In the genomic region with DNA sequence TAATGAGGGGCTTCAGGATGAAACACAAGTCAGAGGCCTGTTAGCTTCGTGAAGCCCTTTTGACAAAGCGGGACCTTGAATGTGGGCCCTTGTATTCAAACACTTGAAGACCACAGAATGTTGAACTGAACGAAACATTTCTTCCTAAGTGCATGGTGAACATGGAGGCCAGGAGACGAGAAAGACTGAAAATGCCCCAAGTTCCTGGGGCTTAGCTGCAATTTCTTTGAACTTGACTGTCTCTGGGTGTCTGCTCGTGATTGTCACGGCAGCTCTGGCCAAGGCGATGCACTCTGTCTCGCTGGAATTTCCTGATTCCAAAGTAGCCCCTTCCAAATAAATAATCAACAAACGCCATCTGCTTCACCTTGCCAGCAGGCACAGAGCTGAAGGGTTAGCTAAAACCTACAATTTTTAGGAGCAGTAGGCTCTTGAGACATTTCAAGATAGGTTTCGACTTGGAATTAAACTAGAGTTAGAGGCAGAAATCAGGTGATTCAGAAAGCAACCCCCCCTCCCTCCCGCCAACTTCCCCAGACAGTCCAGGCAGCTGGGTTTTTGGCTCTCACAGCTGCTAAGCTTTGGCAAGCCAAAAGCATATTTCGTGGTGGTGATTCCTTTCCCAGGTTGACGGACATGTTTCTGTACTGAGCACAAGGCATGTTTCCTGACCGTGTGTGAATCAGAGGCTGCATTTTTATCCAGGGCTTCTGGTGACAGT, we compare ENCODE assay signal across 8 cellular contexts. TPM values are rescaled to one million over a fixed set of nuclear protein-coding genes. Genes with fewer than 3 reads are reported as not detected.
DNase-seq lines count a peak whose midpoint lies in the region; ATAC-seq, FAIRE-seq and TF ChIP-seq lines count a peak whose summit lies in the region.

No MANE protein-coding gene starts in this region.

- intact Hi-C loops in pancreas (cut with DNase I), result no loop called here

- H3K4me1 ChIP-seq in pancreas, result peaks cover 57 to 88% (median 77%) of the 10 kb centered on the region in 3 donors

- TF ChIP-seq CTCF in AG04450 (IDR thresholded peaks at IDR 0.05; ENCODE audit: low read depth, low read length) (no peak), HL-60 (IDR thresholded peaks at IDR 0.05; ENCODE audit: insufficient read depth, low read length) (no peak), VCaP (conservative IDR thresholded peaks at IDR 0.05) (no peak), fibroblast of villous mesenchyme (IDR thresholded peaks at IDR 0.05; ENCODE audit: insufficient read depth, low read depth, low read length) (no peak), pancreas (IDR thresholded peaks at IDR 0.05) (no peak)

- H3K4me3 ChIP-seq in AG04450 (ENCODE audit: low read depth, low read length), result peak overlapping the region; percentile 13
- no peak overlapping the region for H3K4me3 ChIP-seq in HL-60 (replicated peaks; ENCODE audit: insufficient read depth, low read length)
- no peak overlapping the region for H3K4me3 ChIP-seq in fibroblast of villous mesenchyme (ENCODE audit: low read depth, low read length)
- no peak overlapping the region for H3K4me3 ChIP-seq in pancreas

- no peaks in the 10 kb centered on the region for H3K36me3 ChIP-seq in pancreas

- DNase-seq in AG04450 (ENCODE audit: low read depth, low spot score) (peak; percentile 91), HL-60 (ENCODE audit: low read depth in 1 of 2, low spot score in 1 of 2) (no peak), fibroblast of villous mesenchyme (ENCODE audit: low read depth) (peak; percentile 95), pancreas (peak in 4 of 6 donors; percentile 63 to 79 (median 70)), COLO829 (ENCODE audit: low spot score) (no peak), NCI-H187 treated with DMSO at 0.1 percent for 48 hours (lab: John Stamatoyannopoulos, UW) (no peak)
- DNase-seq in central memory CD4-positive, alpha-beta T cell, result no peak

- WGBS in pancreas, 2 donors, result 17% methylated on average over 14 of the region's 14 CpGs

- FAIRE-seq in pancreas (lab: Jason Lieb, UNC), result no peak

- H3K9me3 ChIP-seq in AG04450 (ENCODE audit: control insufficient read depth, insufficient read depth, low read length) (no peaks in the 10 kb centered on the region), pancreas (no peaks in the 10 kb centered on the region)

- peak; percentile 5 to 28 (median 11) for ATAC-seq in pancreas

- POLR2A ChIA-PET in AG04450 (lab: Yijun Ruan, JAX), result interaction anchor here (0.6 to 7.6 kb wide), 7 partner anchors 9 to 138 kb away, joined by 4 to 146 read pairs (median 8); a partner anchor contains a TSS

- CTCF ChIA-PET in AG04450 (lab: Charles Lee), result interaction anchor here (0.7 to 5.0 kb wide), 5 partner anchors 11 to 128 kb away, joined by 3 to 33 read pairs (median 9); no protein-coding TSS in a partner anchor

- H3K27me3 ChIP-seq in AG04450 (ENCODE audit: control insufficient read depth, insufficient read depth, low read length), result no peaks in the 10 kb centered on the region
- no peaks in the 10 kb centered on the region for H3K27me3 ChIP-seq in HL-60 (ENCODE audit: insufficient read depth, poor library complexity, severe bottlenecking)
- H3K27me3 ChIP-seq in pancreas, result no peaks in the 10 kb centered on the region

- peak overlapping the region; percentile 99 for H3K27ac ChIP-seq in AG04450 (ENCODE audit: low read depth, low read length)
- H3K27ac ChIP-seq in HL-60 (replicated peaks), result peak overlapping the region; percentile 92
- peak overlapping the region; percentile 100 for H3K27ac ChIP-seq in VCaP
- H3K27ac ChIP-seq in pancreas, result peak overlapping the region; percentile 74 to 94 (median 87)

RNA-seq across cellular contexts. Expression of a gene that starts 13.5 kb away (rescaled TPM):
- polyA plus RNA-seq in AG04450 (2011; rRNA removed), result 17.1 and 21.8 TPM in 2 replicates
- 19.4 and 19.6 TPM in 2 replicates for polyA minus RNA-seq in AG04450 (2011; rRNA and poly(A)+ RNA removed)
- total RNA-seq in fibroblast of villous mesenchyme, result 40.2 and 44.1 TPM in 2 replicates
- 10 to 100 TPM; 15.4 to 32.2 (median 25.5) TPM for total RNA-seq in pancreas
- 10 to 100 TPM in 1 of 2 donors, 1 to 10 TPM in 1; 6.2 to 13.7 TPM for polyA plus RNA-seq in pancreas

RNA-seq across cellular contexts. Expression of a gene that starts 56.1 kb away (rescaled TPM):
- 8.9 and 9.9 TPM in 2 replicates for polyA plus RNA-seq in AG04450 (2011; rRNA removed)
- 12.2 and 19.5 TPM in 2 replicates for polyA minus RNA-seq in AG04450 (2011; rRNA and poly(A)+ RNA removed)
- total RNA-seq in fibroblast of villous mesenchyme, result 11.3 and 23.7 TPM in 2 replicates
- total RNA-seq in pancreas, result 10 to 100 TPM in 1 of 6 donors, 1 to 10 TPM in 5; 5.9 to 12.6 (median 8.0) TPM
- 1 to 10 TPM; 2.7 to 6.7 TPM for polyA plus RNA-seq in pancreas

Comparison
In these comparisons a context has a peak if more than half of its experiments do, and no peak if none do; other contexts are left out.
1. DNase-seq: peak in AG04450 (single experiment), fibroblast of villous mesenchyme (single experiment) and pancreas (4 of 6); none in HL-60 (0 of 2), central memory CD4-positive, alpha-beta T cell (single experiment), COLO829 (single experiment) and NCI-H187 treated with DMSO at 0.1 percent for 48 hours (single experiment).
2. Peak in every context shown above with its lines, with median percentiles within 50 percentile points of each other: H3K27ac ChIP-seq.